In the genomic region with DNA sequence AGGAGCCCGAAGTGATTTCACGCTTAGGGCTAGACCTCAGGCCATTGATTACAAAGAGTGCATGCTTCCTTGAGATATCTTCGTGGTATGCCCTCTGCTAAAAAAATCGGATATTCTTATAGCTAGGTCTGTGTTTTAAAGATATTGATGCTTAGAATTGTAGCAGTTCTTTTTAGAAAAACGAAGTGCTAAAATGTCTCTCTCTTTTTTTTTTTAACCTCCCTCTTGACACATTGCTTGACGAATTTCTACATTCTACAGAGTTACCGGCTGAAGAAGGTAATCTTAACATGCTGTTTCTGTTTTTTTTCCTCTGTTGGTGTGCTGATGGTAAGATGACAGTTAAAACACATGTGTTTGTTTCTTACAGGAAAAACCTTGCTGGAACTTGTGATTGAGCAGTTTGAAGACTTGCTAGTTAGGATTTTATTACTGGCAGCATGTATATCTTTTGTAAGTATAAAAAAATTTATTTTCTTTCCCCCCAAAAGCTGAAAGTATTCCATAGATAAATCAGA, we compare ENCODE assay signal across 8 cellular contexts. TPM values are rescaled to one million over a fixed set of nuclear protein-coding genes. Genes with fewer than 3 reads are reported as not detected.
DNase-seq lines count a peak whose midpoint lies in the region; ATAC-seq, FAIRE-seq and TF ChIP-seq lines count a peak whose summit lies in the region.

No MANE protein-coding gene starts in this region.

- DNase-seq in GM12864 (ENCODE audit: low read depth), result no peak
- DNase-seq in MM.1S, result no peak
- no peak for DNase-seq in effector memory CD4-positive, alpha-beta T cell
- no peak for DNase-seq in osteocyte (ENCODE audit: extremely low spot score, unreplicated experiment)
- DNase-seq in urothelium cell line (ENCODE audit: low spot score), result no peak
- DNase-seq in head of caudate nucleus, result no peak
- DNase-seq in ecto neural progenitor cell (ENCODE audit: low spot score), result no peak

- H3K9me2 ChIP-seq in MM.1S (replicated peaks; ENCODE audit: insufficient read depth, low read length), result no peaks in the 10 kb centered on the region

- peak overlapping the region; percentile 71; the same call in 1 of the 2 replicates for H3K27ac ChIP-seq in MM.1S (ENCODE audit: low read length)
- H3K27ac ChIP-seq in effector memory CD4-positive, alpha-beta T cell (ENCODE audit: insufficient read depth, low read length, poor library complexity, severe bottlenecking), result peak overlapping the region; percentile 80

- H3K4me1 Mint-ChIP-seq in osteocyte (ENCODE audit: unreplicated experiment), result peaks cover 59% of the 10 kb centered on the region

- no peaks in the 10 kb centered on the region for H3K9me3 Mint-ChIP-seq in osteocyte (ENCODE audit: unreplicated experiment)

- H3K4me3 Mint-ChIP-seq in osteocyte (ENCODE audit: unreplicated experiment), result peak overlapping the region; percentile 87

- H3K27me3 ChIP-seq in MM.1S (replicated peaks; ENCODE audit: insufficient read depth, low read length), result no peaks in the 10 kb centered on the region
- no peaks in the 10 kb centered on the region for H3K27me3 ChIP-seq in effector memory CD4-positive, alpha-beta T cell (replicated peaks; ENCODE audit: control insufficient read depth, insufficient read depth, low read length, poor library complexity, severe bottlenecking)

- peaks cover 6% of the 10 kb centered on the region; the same call in 1 of the 2 replicates for H3K4me1 ChIP-seq in MM.1S (ENCODE audit: low read length)
- peaks cover 27% of the 10 kb centered on the region for H3K4me1 ChIP-seq in effector memory CD4-positive, alpha-beta T cell (ENCODE audit: control insufficient read depth, insufficient read depth, low read length, poor library complexity, severe bottlenecking)

- H3K36me3 Mint-ChIP-seq in osteocyte (ENCODE audit: unreplicated experiment), result peaks cover 34% of the 10 kb centered on the region

- FAIRE-seq in urothelium cell line (lab: Jason Lieb, UNC), result no peak

- H3K9me3 ChIP-seq in MM.1S (replicated peaks; ENCODE audit: insufficient read depth, low read length), result no peaks in the 10 kb centered on the region
- H3K9me3 ChIP-seq in effector memory CD4-positive, alpha-beta T cell (ENCODE audit: control insufficient read depth, low read length), result no peaks in the 10 kb centered on the region

- H4K20me1 ChIP-seq in MM.1S (ENCODE audit: insufficient read depth, low read length), result peaks cover 17% of the 10 kb centered on the region; the same call in 1 of the 2 replicates

- H3K27ac Mint-ChIP-seq in osteocyte (ENCODE audit: unreplicated experiment), result peak overlapping the region; percentile 79

- H3K36me3 ChIP-seq in MM.1S (replicated peaks; ENCODE audit: insufficient read depth, low read length), result no peaks in the 10 kb centered on the region
- H3K36me3 ChIP-seq in effector memory CD4-positive, alpha-beta T cell (ENCODE audit: control insufficient read depth, insufficient read depth, low read length), result no peaks in the 10 kb centered on the region

- intact Hi-C loops in head of caudate nucleus (cut with DNase I), result loop anchor here (5.0 to 10.0 kb wide), 2 partner anchors 152 to 160 kb away; partner anchors contain the start of gene IFT81

- peaks cover 8% of the 10 kb centered on the region; the same call in 1 of the 2 replicates for H3F3A ChIP-seq in MM.1S (ENCODE audit: insufficient read depth, low read length)

- H3K4me3 ChIP-seq in GM12864 (ENCODE audit: low read depth, low read length) (peak overlapping the region; percentile 81), MM.1S (ENCODE audit: low read length) (peak overlapping the region; percentile 83)
- H3K4me3 ChIP-seq in effector memory CD4-positive, alpha-beta T cell (ENCODE audit: insufficient read depth, low read depth, low read length, poor library complexity, severe bottlenecking), result peak overlapping the region; percentile 74

- peak overlapping the region; percentile 93 for H3K4me2 ChIP-seq in MM.1S (ENCODE audit: low read depth, low read length)

- no peak for TF ChIP-seq CTCF in GM12864 (IDR thresholded peaks at IDR 0.05; ENCODE audit: low read depth, low read length, missing control alignments)
- TF ChIP-seq CTCF in MM.1S (IDR thresholded peaks at IDR 0.05; ENCODE audit: low read length), result no peak
- TF ChIP-seq CTCF in osteocyte (IDR thresholded peaks at IDR 0.05), result no peak

- no peaks in the 10 kb centered on the region for H3K27me3 Mint-ChIP-seq in osteocyte (ENCODE audit: unreplicated experiment)

- H2AFZ ChIP-seq in MM.1S (ENCODE audit: low read length), result no peak overlapping the region

- no peak for ATAC-seq in GM21515 (IDR thresholded peaks at IDR 0.05; ENCODE audit: unreplicated experiment)

- peak overlapping the region; percentile 87 for H3K9ac ChIP-seq in MM.1S (ENCODE audit: low read length)

- H3K79me2 ChIP-seq in MM.1S (ENCODE audit: low read length), result peaks cover 59% of the 10 kb centered on the region

RNA-seq across cellular contexts. Expression of gene ATP2A2, which starts 1.4 kb away (rescaled TPM):
- 183 and 197 TPM in 2 replicates for total RNA-seq in osteocyte
